ENCODE assay signal across 22 cellular contexts in genomic region chr6:139189665-139190064, GRCh38. TPM values are rescaled to one million over a fixed set of nuclear protein-coding genes. Genes with fewer than 3 reads are reported as not detected.
DNase-seq lines count a peak whose midpoint lies in the region; ATAC-seq and TF ChIP-seq lines count a peak whose summit lies in the region.
"Had no signal": no experiment of that assay in that cellular context is flagged by ENCODE, and none has a peak within 500 bp of the region (broad histone marks: within the 10 kb centered on the region; RNA-seq: fewer than 3 reads in every experiment).

No MANE protein-coding gene starts in this region.

- no peak for TF ChIP-seq CTCF in osteoblast (IDR thresholded peaks at IDR 0.05; ENCODE audit: extremely low read depth, low read depth, low read length)

- DNase-seq in DMS 273 (lab: John Stamatoyannopoulos, UW; ENCODE audit: unreplicated experiment) (peak; percentile 28), DMS 273 treated with DMSO at 0.1 percent for 48 hours (lab: John Stamatoyannopoulos, UW) (no peak), T-helper 17 cell (no peak), osteoblast (ENCODE audit: insufficient read length, low spot score, missing footprints) (peak; percentile 58), MG63 (no peak)
- DNase-seq in activated naive CD8-positive, alpha-beta T cell treated with anti-CD3 and anti-CD28 coated beads for 36 hours = no peak
- DNase-seq: AML-193; CD8-positive, alpha-beta memory T cell; COR-L47; DMS153; DMS79; GDM1; HCEC 1CT; HFFc6 had no signal

- H3K27me3 Mint-ChIP-seq in activated naive CD8-positive, alpha-beta T cell = no peaks in the 10 kb centered on the region
- no peaks in the 10 kb centered on the region for H3K27me3 Mint-ChIP-seq in activated naive CD8-positive, alpha-beta T cell treated with anti-CD3 and anti-CD28 coated beads for 36 hours
- H3K27me3 Mint-ChIP-seq in T-helper 17 cell = no peaks in the 10 kb centered on the region
- H3K27me3 Mint-ChIP-seq: IgD-negative memory B cell had no signal

- no peaks in the 10 kb centered on the region for H4K20me1 ChIP-seq in osteoblast (ENCODE audit: insufficient read depth, low read length)
- H4K20me1 ChIP-seq: BLaER1 had no signal

- H3K27ac ChIP-seq in osteoblast (ENCODE audit: low read depth, low read length) = no peak overlapping the region
- H3K27ac ChIP-seq: 22Rv1, A549, BLaER1 had no signal

- no peak overlapping the region for H2AFZ ChIP-seq in osteoblast (ENCODE audit: low read length)
- H2AFZ ChIP-seq: GM23338 had no signal

- peaks cover 4% of the 10 kb centered on the region for H3K9me3 Mint-ChIP-seq in activated naive CD8-positive, alpha-beta T cell (ENCODE audit: low read depth)
- peaks cover 16% of the 10 kb centered on the region for H3K9me3 Mint-ChIP-seq in activated naive CD8-positive, alpha-beta T cell treated with anti-CD3 and anti-CD28 coated beads for 36 hours
- H3K9me3 Mint-ChIP-seq: CD8-positive, alpha-beta memory T cell; GM23338; HFFc6 had no signal

- no peaks in the 10 kb centered on the region for H3K9me3 ChIP-seq in T-helper 17 cell (ENCODE audit: control insufficient read depth, low read length, poor library complexity, severe bottlenecking)
- no peaks in the 10 kb centered on the region for H3K9me3 ChIP-seq in osteoblast (ENCODE audit: low read depth, low read length)
- H3K9me3 ChIP-seq in MG63 = no peaks in the 10 kb centered on the region
- H3K9me3 ChIP-seq: A549 had no signal

- H3K27me3 ChIP-seq in osteoblast (ENCODE audit: insufficient read depth, low read length) = no peaks in the 10 kb centered on the region
- H3K27me3 ChIP-seq in MG63 = no peaks in the 10 kb centered on the region
- H3K27me3 ChIP-seq: BLaER1 had no signal

- H3K4me3 ChIP-seq in osteoblast (ENCODE audit: insufficient read depth, low read length) (no peak overlapping the region), MG63 (no peak overlapping the region)
- H3K4me3 ChIP-seq: A549, BLaER1, GM23338 had no signal

- H3K4me3 Mint-ChIP-seq in activated naive CD8-positive, alpha-beta T cell = no peak overlapping the region
- H3K4me3 Mint-ChIP-seq in activated naive CD8-positive, alpha-beta T cell treated with anti-CD3 and anti-CD28 coated beads for 36 hours = no peak overlapping the region
- H3K4me3 Mint-ChIP-seq in T-helper 17 cell = no peak overlapping the region
- H3K4me3 Mint-ChIP-seq: CD14-positive monocyte; CD8-positive, alpha-beta memory T cell; GM23338; HFFc6; IgD-negative memory B cell had no signal

- ATAC-seq in T-helper 17 cell (no peak), GM21390 (IDR thresholded peaks at IDR 0.05; ENCODE audit: unreplicated experiment) (no peak)
- ATAC-seq: A549, GM23338 had no signal

- H3K36me3 ChIP-seq in osteoblast (ENCODE audit: insufficient read depth, low read length) (no peaks in the 10 kb centered on the region), MG63 (no peaks in the 10 kb centered on the region)
- H3K36me3 ChIP-seq: BLaER1 had no signal

- peak overlapping the region; percentile 0 for H3K27ac Mint-ChIP-seq in activated naive CD8-positive, alpha-beta T cell
- no peak overlapping the region for H3K27ac Mint-ChIP-seq in activated naive CD8-positive, alpha-beta T cell treated with anti-CD3 and anti-CD28 coated beads for 36 hours
- peak overlapping the region; percentile 32 for H3K27ac Mint-ChIP-seq in T-helper 17 cell
- H3K27ac Mint-ChIP-seq: CD14-positive monocyte, GM23338, HFFc6, IgD-negative memory B cell had no signal

- H3K4me1 ChIP-seq in osteoblast (ENCODE audit: insufficient read depth, low read length) = no peaks in the 10 kb centered on the region
- H3K4me1 ChIP-seq: A549, BLaER1 had no signal

- peaks cover 8% of the 10 kb centered on the region for H3K36me3 Mint-ChIP-seq in activated naive CD8-positive, alpha-beta T cell
- peaks cover 26% of the 10 kb centered on the region for H3K36me3 Mint-ChIP-seq in activated naive CD8-positive, alpha-beta T cell treated with anti-CD3 and anti-CD28 coated beads for 36 hours
- no peaks in the 10 kb centered on the region for H3K36me3 Mint-ChIP-seq in T-helper 17 cell (ENCODE audit: low read depth)

- H3K4me2 ChIP-seq in osteoblast (ENCODE audit: insufficient read depth, low read length) = no peak overlapping the region
- H3K4me2 ChIP-seq: A549, BLaER1, GM23338 had no signal

- no peaks in the 10 kb centered on the region for H3K79me2 ChIP-seq in osteoblast (ENCODE audit: insufficient read depth, low read length)

- peaks cover 31% of the 10 kb centered on the region for H3K4me1 Mint-ChIP-seq in activated naive CD8-positive, alpha-beta T cell (ENCODE audit: low read depth)
- peaks cover 19% of the 10 kb centered on the region for H3K4me1 Mint-ChIP-seq in activated naive CD8-positive, alpha-beta T cell treated with anti-CD3 and anti-CD28 coated beads for 36 hours
- peaks cover 24% of the 10 kb centered on the region for H3K4me1 Mint-ChIP-seq in T-helper 17 cell
- H3K4me1 Mint-ChIP-seq: CD14-positive monocyte had no signal

RNA-seq across cellular contexts. Expression of gene HECA, which starts 54.8 kb away (rescaled TPM):
- total RNA-seq in activated naive CD8-positive, alpha-beta T cell treated with anti-CD3 and anti-CD28 coated beads for 36 hours = 10 to 100 TPM; 39.2 to 39.9 TPM
- total RNA-seq in T-helper 17 cell (100 to 1,000 TPM; 172 to 197 TPM), osteoblast (50.1 and 53.9 TPM in 2 replicates)
- total RNA-seq in MG63 (2014; rRNA removed; shearing (Covaris generic); ENCODE audit: low replicate concordance) = 4.0 and 4.8 TPM in 2 replicates

Comparison
In these comparisons a context has a peak if more than half of its experiments do, and no peak if none do; other contexts are left out.
1. DNase-seq: peak in DMS 273 (single experiment) and osteoblast (single experiment); none in DMS 273 treated with DMSO at 0.1 percent for 48 hours (single experiment), activated naive CD8-positive, alpha-beta T cell treated with anti-CD3 and anti-CD28 coated beads for 36 hours (single experiment), T-helper 17 cell (0 of 3) and MG63 (single experiment).